In genomic region chr16:75038036-75038959, GRCh38 we compare ENCODE assay signal across 1 cellular context.
TF ChIP-seq lines count a peak whose summit lies in the region.

No MANE protein-coding gene starts in this region.

TF ChIP-seq in K562, 482 proteins besides CTCF, POLR2A, EP300 and RAD21 (continues in another document):
- TF ChIP-seq ZNF407 (IDR thresholded peaks at IDR 0.05; ENCODE audit: low read depth) (no peak), NR2F6 (CRISPR knock-in tag; IDR thresholded peaks at IDR 0.05) (no peak), MNT (conservative IDR thresholded peaks at IDR 0.05) (no peak), NELFE (IDR thresholded peaks at IDR 0.05; ENCODE audit: insufficient read depth, insufficient read length) (no peak), TBP (optimal IDR thresholded peaks at IDR 0.05; ENCODE audit: low read depth, low read length) (no peak), BRD9 (IDR thresholded peaks at IDR 0.05; ENCODE audit: low read depth, partially characterized antibody) (no peak), LARP7 (IDR thresholded peaks at IDR 0.05) (no peak), ZZZ3 (IDR thresholded peaks at IDR 0.05) (no peak), ZC3H8 (IDR thresholded peaks at IDR 0.05) (no peak), ETV6 (IDR thresholded peaks at IDR 0.05; ENCODE audit: borderline replicate concordance in 1 of 2, low read depth in 2 of 2, low read length in 1 of 2) (no peak), ETV6 (CRISPR knock-in tag; IDR thresholded peaks at IDR 0.05; ENCODE audit: borderline replicate concordance) (no peak), DDX20 (tag; IDR thresholded peaks at IDR 0.05; ENCODE audit: low read depth) (0 out of 2 replicates have a peak, but pooled peaks have one; percentile 11), KHSRP (IDR thresholded peaks at IDR 0.05) (no peak), BACH1 (tag; IDR thresholded peaks at IDR 0.05) (peak; percentile 29; the same call in 1 of the 2 replicates), TEAD4 (IDR thresholded peaks at IDR 0.05; ENCODE audit: low read length) (peak; percentile 66; the same call in 1 of the 2 replicates), TEAD4 (CRISPR knock-in tag; IDR thresholded peaks at IDR 0.05; ENCODE audit: borderline replicate concordance) (no peak), FOSL1 (tag; conservative IDR thresholded peaks at IDR 0.05) (no peak), ZSCAN29 (IDR thresholded peaks at IDR 0.05) (no peak), RCOR1 (IDR thresholded peaks at IDR 0.05; ENCODE audit: borderline replicate concordance in 1 of 2, low read depth in 2 of 2, low read length in 2 of 2) (0 out of 4 replicates have a peak, but pooled peaks of 1 of the 2 experiments have one; percentile 5), ELF1 (tag; IDR thresholded peaks at IDR 0.05) (no peak), RB1 (IDR thresholded peaks at IDR 0.05; ENCODE audit: low read depth) (no peak), CUX1 (CRISPR knock-in tag; IDR thresholded peaks at IDR 0.05) (no peak), CBFA2T3 (IDR thresholded peaks at IDR 0.05) (peak; percentile 55), ZFP36 (IDR thresholded peaks at IDR 0.05; ENCODE audit: low read depth, low read length, partially characterized antibody) (no peak), TCF3 (CRISPR knock-in tag; IDR thresholded peaks at IDR 0.05) (peak; percentile 30; the same call in 1 of the 2 replicates), ZNF121 (CRISPR knock-in tag; conservative IDR thresholded peaks at IDR 0.05) (no peak), EGR1 (conservative IDR thresholded peaks at IDR 0.05) (peak; percentile 61), SNIP1 (IDR thresholded peaks at IDR 0.05; ENCODE audit: low read depth) (no peak), SMARCB1 (IDR thresholded peaks at IDR 0.05; ENCODE audit: insufficient read length, low read depth) (no peak), ZNF717 (CRISPR knock-in tag; IDR thresholded peaks at IDR 0.05) (no peak), ARID1B (IDR thresholded peaks at IDR 0.05) (peak; percentile 49; the same call in 1 of the 2 replicates), RBM39 (optimal IDR thresholded peaks at IDR 0.05; ENCODE audit: low read depth, low read length) (no peak), FOXK2 (conservative IDR thresholded peaks at IDR 0.05 in 1 of 2, IDR thresholded peaks at IDR 0.05 in 1 of 2; ENCODE audit: low read depth in 2 of 2) (no peak), SRSF1 (IDR thresholded peaks at IDR 0.05; ENCODE audit: low read depth, low read length) (no peak), NFYB (IDR thresholded peaks at IDR 0.05; ENCODE audit: extremely low read depth, insufficient read length) (no peak), ELF2 (CRISPR knock-in tag; IDR thresholded peaks at IDR 0.05) (no peak), WHSC1 (IDR thresholded peaks at IDR 0.05; ENCODE audit: low read length) (no peak), NFIC (IDR thresholded peaks at IDR 0.05) (peak; percentile 47)
- TF ChIP-seq, protein P1, sequence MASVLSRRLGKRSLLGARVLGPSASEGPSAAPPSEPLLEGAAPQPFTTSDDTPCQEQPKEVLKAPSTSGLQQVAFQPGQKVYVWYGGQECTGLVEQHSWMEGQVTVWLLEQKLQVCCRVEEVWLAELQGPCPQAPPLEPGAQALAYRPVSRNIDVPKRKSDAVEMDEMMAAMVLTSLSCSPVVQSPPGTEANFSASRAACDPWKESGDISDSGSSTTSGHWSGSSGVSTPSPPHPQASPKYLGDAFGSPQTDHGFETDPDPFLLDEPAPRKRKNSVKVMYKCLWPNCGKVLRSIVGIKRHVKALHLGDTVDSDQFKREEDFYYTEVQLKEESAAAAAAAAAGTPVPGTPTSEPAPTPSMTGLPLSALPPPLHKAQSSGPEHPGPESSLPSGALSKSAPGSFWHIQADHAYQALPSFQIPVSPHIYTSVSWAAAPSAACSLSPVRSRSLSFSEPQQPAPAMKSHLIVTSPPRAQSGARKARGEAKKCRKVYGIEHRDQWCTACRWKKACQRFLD (CRISPR knock-in tag; IDR thresholded peaks at IDR 0.05): peak; percentile 85
- TF ChIP-seq, protein P2, sequence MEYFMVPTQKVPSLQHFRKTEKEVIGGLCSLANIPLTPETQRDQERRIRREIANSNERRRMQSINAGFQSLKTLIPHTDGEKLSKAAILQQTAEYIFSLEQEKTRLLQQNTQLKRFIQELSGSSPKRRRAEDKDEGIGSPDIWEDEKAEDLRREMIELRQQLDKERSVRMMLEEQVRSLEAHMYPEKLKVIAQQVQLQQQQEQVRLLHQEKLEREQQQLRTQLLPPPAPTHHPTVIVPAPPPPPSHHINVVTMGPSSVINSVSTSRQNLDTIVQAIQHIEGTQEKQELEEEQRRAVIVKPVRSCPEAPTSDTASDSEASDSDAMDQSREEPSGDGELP (CRISPR knock-in tag; IDR thresholded peaks at IDR 0.05; ENCODE audit: borderline replicate concordance): no peak
- TF ChIP-seq, protein P3, sequence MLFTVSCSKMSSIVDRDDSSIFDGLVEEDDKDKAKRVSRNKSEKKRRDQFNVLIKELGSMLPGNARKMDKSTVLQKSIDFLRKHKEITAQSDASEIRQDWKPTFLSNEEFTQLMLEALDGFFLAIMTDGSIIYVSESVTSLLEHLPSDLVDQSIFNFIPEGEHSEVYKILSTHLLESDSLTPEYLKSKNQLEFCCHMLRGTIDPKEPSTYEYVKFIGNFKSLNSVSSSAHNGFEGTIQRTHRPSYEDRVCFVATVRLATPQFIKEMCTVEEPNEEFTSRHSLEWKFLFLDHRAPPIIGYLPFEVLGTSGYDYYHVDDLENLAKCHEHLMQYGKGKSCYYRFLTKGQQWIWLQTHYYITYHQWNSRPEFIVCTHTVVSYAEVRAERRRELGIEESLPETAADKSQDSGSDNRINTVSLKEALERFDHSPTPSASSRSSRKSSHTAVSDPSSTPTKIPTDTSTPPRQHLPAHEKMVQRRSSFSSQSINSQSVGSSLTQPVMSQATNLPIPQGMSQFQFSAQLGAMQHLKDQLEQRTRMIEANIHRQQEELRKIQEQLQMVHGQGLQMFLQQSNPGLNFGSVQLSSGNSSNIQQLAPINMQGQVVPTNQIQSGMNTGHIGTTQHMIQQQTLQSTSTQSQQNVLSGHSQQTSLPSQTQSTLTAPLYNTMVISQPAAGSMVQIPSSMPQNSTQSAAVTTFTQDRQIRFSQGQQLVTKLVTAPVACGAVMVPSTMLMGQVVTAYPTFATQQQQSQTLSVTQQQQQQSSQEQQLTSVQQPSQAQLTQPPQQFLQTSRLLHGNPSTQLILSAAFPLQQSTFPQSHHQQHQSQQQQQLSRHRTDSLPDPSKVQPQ (CRISPR knock-in tag; IDR thresholded peaks at IDR 0.05; ENCODE audit: borderline replicate concordance): no peak
- TF ChIP-seq, protein P4, sequence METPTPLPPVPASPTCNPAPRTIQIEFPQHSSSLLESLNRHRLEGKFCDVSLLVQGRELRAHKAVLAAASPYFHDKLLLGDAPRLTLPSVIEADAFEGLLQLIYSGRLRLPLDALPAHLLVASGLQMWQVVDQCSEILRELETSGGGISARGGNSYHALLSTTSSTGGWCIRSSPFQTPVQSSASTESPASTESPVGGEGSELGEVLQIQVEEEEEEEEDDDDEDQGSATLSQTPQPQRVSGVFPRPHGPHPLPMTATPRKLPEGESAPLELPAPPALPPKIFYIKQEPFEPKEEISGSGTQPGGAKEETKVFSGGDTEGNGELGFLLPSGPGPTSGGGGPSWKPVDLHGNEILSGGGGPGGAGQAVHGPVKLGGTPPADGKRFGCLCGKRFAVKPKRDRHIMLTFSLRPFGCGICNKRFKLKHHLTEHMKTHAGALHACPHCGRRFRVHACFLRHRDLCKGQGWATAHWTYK (CRISPR knock-in tag; IDR thresholded peaks at IDR 0.05): no peak
